ENCODE assay signal across 14 cellular contexts in genomic region chr10:132311338-132311939, GRCh38. TPM values are rescaled to one million over a fixed set of nuclear protein-coding genes. Genes with fewer than 3 reads are reported as not detected.
DNase-seq lines count a peak whose midpoint lies in the region; ATAC-seq and TF ChIP-seq lines count a peak whose summit lies in the region.
"Had no signal": no experiment of that assay in that cellular context is flagged by ENCODE, and none has a peak within 500 bp of the region (broad histone marks: within the 10 kb centered on the region; RNA-seq: fewer than 3 reads in every experiment).

No MANE protein-coding gene starts in this region.

- no peak overlapping the region for H3K4me3 ChIP-seq in hepatocyte
- H3K4me3 ChIP-seq: transverse colon had no signal

- no peak overlapping the region for H3K27ac Mint-ChIP-seq in activated T-cell treated with anti-CD3 and anti-CD28 coated beads, Interleukin-2, amount 50 U/mL, for 24 hours
- H3K27ac Mint-ChIP-seq in activated T-cell treated with anti-CD3 and anti-CD28 coated beads, Interleukin-2, amount 50 U/mL, for 72 hours: no peak overlapping the region
- H3K27ac Mint-ChIP-seq in stimulated activated effector memory CD8-positive, alpha-beta T cell treated with anti-CD3 and anti-CD28 coated beads, Interleukin-12 subunit alpha, Interleukin-12 subunit beta, amount 100 ng/mL, for 72 hours: peak overlapping the region; percentile 29
- H3K27ac Mint-ChIP-seq in stimulated activated memory B cell treated with anti-CD40 and anti-IgM and Interleukin-4, amounts not matched to agents 10 μg/mL and 1 μg/mL and 100 μg/mL, for 72 hours: no peak overlapping the region

- H3K27ac ChIP-seq in hepatocyte: no peak overlapping the region
- H3K27ac ChIP-seq: epithelial cell of prostate, transverse colon had no signal

- H3K9me3 ChIP-seq in hepatocyte (ENCODE audit: low read depth): no peaks in the 10 kb centered on the region
- H3K9me3 ChIP-seq: transverse colon had no signal

- no peak overlapping the region for H3K4me3 Mint-ChIP-seq in activated T-cell treated with anti-CD3 and anti-CD28 coated beads, Interleukin-2, amount 50 U/mL, for 24 hours
- no peak overlapping the region for H3K4me3 Mint-ChIP-seq in activated T-cell treated with anti-CD3 and anti-CD28 coated beads, Interleukin-2, amount 50 U/mL, for 72 hours
- peak overlapping the region; percentile 29 for H3K4me3 Mint-ChIP-seq in stimulated activated effector memory CD8-positive, alpha-beta T cell treated with anti-CD3 and anti-CD28 coated beads, Interleukin-12 subunit alpha, Interleukin-12 subunit beta, amount 100 ng/mL, for 72 hours
- H3K4me3 Mint-ChIP-seq in stimulated activated memory B cell treated with anti-CD40 and anti-IgM and Interleukin-4, amounts not matched to agents 10 μg/mL and 1 μg/mL and 100 μg/mL, for 72 hours: no peak overlapping the region

- H3K9me3 Mint-ChIP-seq in activated T-cell treated with anti-CD3 and anti-CD28 coated beads, Interleukin-2, amount 50 U/mL, for 24 hours: no peaks in the 10 kb centered on the region
- peaks cover 0 to 3% of the 10 kb centered on the region in 2 donors for H3K9me3 Mint-ChIP-seq in activated T-cell treated with anti-CD3 and anti-CD28 coated beads, Interleukin-2, amount 50 U/mL, for 72 hours
- H3K9me3 Mint-ChIP-seq in stimulated activated effector memory CD8-positive, alpha-beta T cell treated with anti-CD3 and anti-CD28 coated beads, Interleukin-12 subunit alpha, Interleukin-12 subunit beta, amount 100 ng/mL, for 72 hours: peaks cover 4% of the 10 kb centered on the region
- peaks cover 8% of the 10 kb centered on the region for H3K9me3 Mint-ChIP-seq in stimulated activated memory B cell treated with anti-CD40 and anti-IgM and Interleukin-4, amounts not matched to agents 10 μg/mL and 1 μg/mL and 100 μg/mL, for 72 hours

- H3K9me2 ChIP-seq in hepatocyte (replicated peaks; ENCODE audit: insufficient read depth): no peaks in the 10 kb centered on the region

- H3K27me3 ChIP-seq in hepatocyte: peaks cover 17% of the 10 kb centered on the region

- peak; percentile 28 for DNase-seq in activated T-cell treated with anti-CD3 and anti-CD28 coated beads, Interleukin-2, amount 50 U/mL, for 24 hours
- no peak for DNase-seq in activated T-cell treated with anti-CD3 and anti-CD28 coated beads, Interleukin-2, amount 50 U/mL, for 72 hours
- peak; percentile 69 for DNase-seq in NCI-H146 (lab: John Stamatoyannopoulos, UW)
- DNase-seq in hepatocyte (ENCODE audit: low spot score): peak; percentile 70
- peak in 1 of 2 donors; percentile 51 for DNase-seq in stimulated activated effector memory CD8-positive, alpha-beta T cell treated with anti-CD3 and anti-CD28 coated beads, Interleukin-12 subunit alpha, Interleukin-12 subunit beta, amount 100 ng/mL, for 72 hours (ENCODE audit: low spot score in 2 of 2)
- DNase-seq in NK-92 (lab: John Stamatoyannopoulos, UW; ENCODE audit: unreplicated experiment): no peak
- DNase-seq: DMS79; NK-92 treated with Interleukin-12 subunit alpha and Interleukin-12 subunit beta, amount 100 ng/mL, for 24 hours; stimulated activated CD4-positive, alpha-beta T cell treated with anti-CD3 and anti-CD28 coated beads, Interleukin-2, amount 100 ng/mL, for 24 hours; stimulated activated CD8-positive, alpha-beta memory T cell treated with anti-CD3 and anti-CD28 coated beads, Interleukin-4, amount 100 ng/mL, for 48 hours; transverse colon had no signal

- H3K79me2 ChIP-seq in hepatocyte: no peaks in the 10 kb centered on the region

- H3K36me3 Mint-ChIP-seq in activated T-cell treated with anti-CD3 and anti-CD28 coated beads, Interleukin-2, amount 50 U/mL, for 24 hours (ENCODE audit: low read depth): peaks cover 3% of the 10 kb centered on the region
- H3K36me3 Mint-ChIP-seq in activated T-cell treated with anti-CD3 and anti-CD28 coated beads, Interleukin-2, amount 50 U/mL, for 72 hours (ENCODE audit: insufficient read depth in 2 of 2): peaks cover 1 to 2% of the 10 kb centered on the region in 2 donors
- no peaks in the 10 kb centered on the region for H3K36me3 Mint-ChIP-seq in stimulated activated effector memory CD8-positive, alpha-beta T cell treated with anti-CD3 and anti-CD28 coated beads, Interleukin-12 subunit alpha, Interleukin-12 subunit beta, amount 100 ng/mL, for 72 hours
- H3K36me3 Mint-ChIP-seq in stimulated activated memory B cell treated with anti-CD40 and anti-IgM and Interleukin-4, amounts not matched to agents 10 μg/mL and 1 μg/mL and 100 μg/mL, for 72 hours: no peaks in the 10 kb centered on the region

- no peak for ATAC-seq in activated T-cell treated with anti-CD3 and anti-CD28 coated beads, Interleukin-2, amount 50 U/mL, for 72 hours (replicated peaks in 1 of 2)
- ATAC-seq in stimulated activated effector memory CD8-positive, alpha-beta T cell treated with anti-CD3 and anti-CD28 coated beads, Interleukin-12 subunit alpha, Interleukin-12 subunit beta, amount 100 ng/mL, for 72 hours: no peak
- no peak for ATAC-seq in stimulated activated memory B cell treated with anti-CD40 and anti-IgM and Interleukin-4, amounts not matched to agents 10 μg/mL and 1 μg/mL and 100 μg/mL, for 72 hours
- ATAC-seq in GM21786 (IDR thresholded peaks at IDR 0.05; ENCODE audit: unreplicated experiment): no peak

- H3K4me1 ChIP-seq in hepatocyte (ENCODE audit: insufficient read depth): peaks cover 7% of the 10 kb centered on the region

- H3K27me3 Mint-ChIP-seq in activated T-cell treated with anti-CD3 and anti-CD28 coated beads, Interleukin-2, amount 50 U/mL, for 24 hours: peaks cover 13% of the 10 kb centered on the region
- peaks cover 4% of the 10 kb centered on the region for H3K27me3 Mint-ChIP-seq in activated T-cell treated with anti-CD3 and anti-CD28 coated beads, Interleukin-2, amount 50 U/mL, for 72 hours (ENCODE audit: low read depth)
- peaks cover 8% of the 10 kb centered on the region for H3K27me3 Mint-ChIP-seq in stimulated activated memory B cell treated with anti-CD40 and anti-IgM and Interleukin-4, amounts not matched to agents 10 μg/mL and 1 μg/mL and 100 μg/mL, for 72 hours

- no peak overlapping the region for H3K4me2 ChIP-seq in hepatocyte

- TF ChIP-seq CTCF in hepatocyte (IDR thresholded peaks at IDR 0.05; ENCODE audit: poor library complexity): no peak

- peaks cover 15% of the 10 kb centered on the region for H3K4me1 Mint-ChIP-seq in activated T-cell treated with anti-CD3 and anti-CD28 coated beads, Interleukin-2, amount 50 U/mL, for 24 hours (ENCODE audit: low read depth)
- H3K4me1 Mint-ChIP-seq in activated T-cell treated with anti-CD3 and anti-CD28 coated beads, Interleukin-2, amount 50 U/mL, for 72 hours (ENCODE audit: low read depth): peaks cover 9% of the 10 kb centered on the region
- H3K4me1 Mint-ChIP-seq in stimulated activated effector memory CD8-positive, alpha-beta T cell treated with anti-CD3 and anti-CD28 coated beads, Interleukin-12 subunit alpha, Interleukin-12 subunit beta, amount 100 ng/mL, for 72 hours: peaks cover 23% of the 10 kb centered on the region
- peaks cover 7% of the 10 kb centered on the region for H3K4me1 Mint-ChIP-seq in stimulated activated memory B cell treated with anti-CD40 and anti-IgM and Interleukin-4, amounts not matched to agents 10 μg/mL and 1 μg/mL and 100 μg/mL, for 72 hours

- WGBS in hepatocyte (ENCODE audit: low lambda C conversion rate, missing lambda C conversion rate): 56% methylated on average over 18 of the region's 18 CpGs

- no peak overlapping the region for H2AFZ ChIP-seq in hepatocyte

- no peaks in the 10 kb centered on the region for H4K20me1 ChIP-seq in hepatocyte (ENCODE audit: insufficient read depth, poor library complexity, severe bottlenecking)

- no peaks in the 10 kb centered on the region for H3K36me3 ChIP-seq in hepatocyte (replicated peaks; ENCODE audit: insufficient read depth, low read depth)
- H3K36me3 ChIP-seq: transverse colon had no signal

RNA-seq across cellular contexts. Expression of gene STK32C, which starts 3.7 kb away (rescaled TPM):
- total RNA-seq in activated T-cell treated with anti-CD3 and anti-CD28 coated beads, Interleukin-2, amount 50 U/mL, for 72 hours: 10 to 100 TPM; 17.2 to 22.7 TPM
- 4.8 and 7.9 TPM in 2 replicates for total RNA-seq in hepatocyte
- 9.6 and 12.2 TPM in 2 replicates for polyA plus RNA-seq in hepatocyte

RNA-seq across cellular contexts. Expression of gene LRRC27, which starts 20.6 kb away (rescaled TPM):
- total RNA-seq in activated T-cell treated with anti-CD3 and anti-CD28 coated beads, Interleukin-2, amount 50 U/mL, for 72 hours: 1 to 10 TPM; 4.8 to 5.3 TPM
- 6.8 and 8.3 TPM in 2 replicates for total RNA-seq in hepatocyte
- 7.5 and 7.9 TPM in 2 replicates for polyA plus RNA-seq in hepatocyte

Comparison
In these comparisons a context has a peak if more than half of its experiments do, and no peak if none do; other contexts are left out.
1. DNase-seq: peak in activated T-cell treated with anti-CD3 and anti-CD28 coated beads, Interleukin-2, amount 50 U/mL, for 24 hours (single experiment), NCI-H146 (single experiment) and hepatocyte (single experiment); none in activated T-cell treated with anti-CD3 and anti-CD28 coated beads, Interleukin-2, amount 50 U/mL, for 72 hours (0 of 2) and NK-92 (single experiment).